ENCODE assay signal across 22 cellular contexts in genomic region chr9:101093620-101094019, GRCh38.
DNase-seq lines count a peak whose midpoint lies in the region; ATAC-seq, FAIRE-seq and TF ChIP-seq lines count a peak whose summit lies in the region.
"Had no signal": no experiment of that assay in that cellular context is flagged by ENCODE, and none has a peak within 500 bp of the region (broad histone marks: within the 10 kb centered on the region; RNA-seq: fewer than 3 reads in every experiment).

No MANE protein-coding gene starts in this region.

- TF ChIP-seq RAD21 in HepG2 (CRISPR knock-in tag; IDR thresholded peaks at IDR 0.05), result no peak

- no peak overlapping the region for H3K27ac Mint-ChIP-seq in osteocyte (ENCODE audit: unreplicated experiment)
- H3K27ac Mint-ChIP-seq: effector memory CD8-positive, alpha-beta T cell; nephron progenitor cell; T-cell had no signal

- TF ChIP-seq EP300 in HepG2 (IDR thresholded peaks at IDR 0.05; ENCODE audit: low read depth in 2 of 2, low read length in 2 of 2) (no peak), HepG2 (CRISPR knock-in tag; IDR thresholded peaks at IDR 0.05; ENCODE audit: borderline replicate concordance) (no peak)

- no peaks in the 10 kb centered on the region for H3K9me3 ChIP-seq in HepG2 (ENCODE audit: low read length)
- H3K9me3 ChIP-seq: prostate gland had no signal

- no peak for TF ChIP-seq POLR2A in HepG2 (IDR thresholded peaks at IDR 0.05; ENCODE audit: insufficient read depth in 1 of 2, low read depth in 2 of 2, low read length in 2 of 2)

- no peaks in the 10 kb centered on the region for H3K27me3 ChIP-seq in HepG2 (ENCODE audit: control insufficient read depth in 1 of 2, insufficient read depth in 2 of 2, low read length in 2 of 2)

- ATAC-seq in HepG2, result no peak
- ATAC-seq in GM21381 (IDR thresholded peaks at IDR 0.05; ENCODE audit: unreplicated experiment), result no peak
- ATAC-seq in HG03442 (IDR thresholded peaks at IDR 0.05; ENCODE audit: unreplicated experiment), result no peak
- ATAC-seq: effector memory CD8-positive, alpha-beta T cell; Right ventricle myocardium inferior; T-cell had no signal

- H3K9me3 Mint-ChIP-seq in osteocyte (ENCODE audit: unreplicated experiment), result no peaks in the 10 kb centered on the region
- H3K9me3 Mint-ChIP-seq: nephron progenitor cell had no signal

- DNase-seq in AG10803 (ENCODE audit: low read depth), result peak; percentile 14
- DNase-seq in RCC 7860 (ENCODE audit: low spot score), result peak; percentile 38
- DNase-seq in epithelial cell of proximal tubule (ENCODE audit: low read depth), result peak; percentile 69
- peak; percentile 16 for DNase-seq in HepG2 (ENCODE audit: low spot score)
- DNase-seq in osteocyte (ENCODE audit: extremely low spot score, unreplicated experiment), result no peak
- no peak for DNase-seq in ureter (ENCODE audit: low spot score)
- DNase-seq: activated naive CD4-positive, alpha-beta T cell; DMS153; effector memory CD8-positive, alpha-beta T cell; hippocampal formation; midbrain; MV-4-11; NCI-H187 treated with DMSO at 0.1 percent for 48 hours; nephron progenitor cell; stimulated activated CD8-positive, alpha-beta memory T cell treated with anti-CD3 and anti-CD28 coated beads, Interleukin-4, amount 100 ng/mL, for 48 hours; T-cell had no signal

- no peak overlapping the region for H3K4me3 Mint-ChIP-seq in osteocyte (ENCODE audit: unreplicated experiment)
- H3K4me3 Mint-ChIP-seq: effector memory CD8-positive, alpha-beta T cell; nephron progenitor cell; T-cell had no signal

- FAIRE-seq in RCC 7860 (lab: Jason Lieb, UNC) (peak; percentile 52), HepG2 (lab: Jason Lieb, UNC) (no peak)

- H3K36me3 Mint-ChIP-seq in osteocyte (ENCODE audit: unreplicated experiment), result no peaks in the 10 kb centered on the region
- H3K36me3 Mint-ChIP-seq: T-cell had no signal

- H2AFZ ChIP-seq in HepG2 (ENCODE audit: low read length), result no peak overlapping the region

- H3K4me1 Mint-ChIP-seq in osteocyte (ENCODE audit: unreplicated experiment), result no peaks in the 10 kb centered on the region
- H3K4me1 Mint-ChIP-seq: nephron progenitor cell, T-cell had no signal

- no peak overlapping the region for H3K9ac ChIP-seq in HepG2 (ENCODE audit: insufficient read depth, low read depth, low read length)

- no peaks in the 10 kb centered on the region for H3K79me2 ChIP-seq in HepG2 (ENCODE audit: insufficient read depth, low read length)

- in situ Hi-C loops in HepG2 (cut with HindIII; ENCODE audit: extremely low pct_ligation_motif_present, low pct_unique_long_range_greater_than_20kb), result no loop called here

- no peaks in the 10 kb centered on the region for H3K4me1 ChIP-seq in HepG2 (ENCODE audit: insufficient read depth, low read length)
- H3K4me1 ChIP-seq: prostate gland had no signal

- H3K27ac ChIP-seq in HepG2 (ENCODE audit: extremely low read length, insufficient read depth, low read length), result no peak overlapping the region
- H3K27ac ChIP-seq: C4-2B, HL-60, prostate gland had no signal

- no peaks in the 10 kb centered on the region for H4K20me1 ChIP-seq in HepG2 (ENCODE audit: insufficient read depth, low read length)

- POLR2A ChIA-PET in HepG2 (lab: Yijun Ruan, JAX), result no interaction called here

- no TSS peak for BruUV-seq in HepG2 (replicated peaks; lab: Mats Ljungman, UMichigan)

- no peak overlapping the region for H3K4me2 ChIP-seq in HepG2 (ENCODE audit: low read depth, low read length)

- intact Hi-C loops in HepG2 (cut with micrococcal nuclease; ENCODE audit: unreplicated experiment), result no loop called here

- CTCF ChIA-PET in HepG2 (lab: Yijun Ruan, JAX; ENCODE audit: low intra/inter-chr PET ratio, low total read pairs), result no interaction called here

- H3K27me3 Mint-ChIP-seq in osteocyte (ENCODE audit: unreplicated experiment), result no peaks in the 10 kb centered on the region
- H3K27me3 Mint-ChIP-seq: effector memory CD8-positive, alpha-beta T cell; T-cell had no signal

- TF ChIP-seq CTCF in AG10803 (conservative IDR thresholded peaks at IDR 0.05; ENCODE audit: low read length), result no peak
- TF ChIP-seq CTCF in epithelial cell of proximal tubule (conservative IDR thresholded peaks at IDR 0.05; ENCODE audit: low read depth, low read length), result no peak
- TF ChIP-seq CTCF in HepG2 (CRISPR knock-in tag; IDR thresholded peaks at IDR 0.05), result no peak
- TF ChIP-seq CTCF in osteocyte (IDR thresholded peaks at IDR 0.05), result no peak

- H3K36me3 ChIP-seq in HepG2 (replicated peaks in 1 of 2; ENCODE audit: control insufficient read depth in 1 of 2, insufficient read depth in 2 of 2, low read length in 2 of 2), result no peaks in the 10 kb centered on the region
- H3K36me3 ChIP-seq: prostate gland had no signal

- H3K4me3 ChIP-seq in AG10803 (ENCODE audit: low read length) (no peak overlapping the region), epithelial cell of proximal tubule (ENCODE audit: low read depth, low read length) (no peak overlapping the region), HepG2 (replicated peaks in 1 of 3; ENCODE audit: insufficient read depth in 1 of 3, low read depth in 2 of 3, low read length in 3 of 3) (no peak overlapping the region)
- H3K4me3 ChIP-seq: prostate gland had no signal

TF ChIP-seq in HepG2, 621 proteins besides CTCF, POLR2A, EP300 and RAD21:
- TF ChIP-seq NFE2L1 (CRISPR knock-in tag; IDR thresholded peaks at IDR 0.05; ENCODE audit: borderline replicate concordance), result no peak
- TF ChIP-seq ZFP36L1 (CRISPR knock-in tag; IDR thresholded peaks at IDR 0.05), result no peak
- TF ChIP-seq HNF4A (CRISPR knock-in tag; IDR thresholded peaks at IDR 0.05), result no peak
- TF ChIP-seq NR2C2 (CRISPR knock-in tag; IDR thresholded peaks at IDR 0.05; ENCODE audit: borderline replicate concordance), result no peak
- TF ChIP-seq KDM6A (CRISPR knock-in tag; IDR thresholded peaks at IDR 0.05; ENCODE audit: low read depth), result no peak
- TF ChIP-seq ZNF296 (CRISPR knock-in tag; conservative IDR thresholded peaks at IDR 0.05), result no peak
- TF ChIP-seq SRF (IDR thresholded peaks at IDR 0.05; ENCODE audit: low read depth, low read length), result no peak
- TF ChIP-seq, protein P1, sequence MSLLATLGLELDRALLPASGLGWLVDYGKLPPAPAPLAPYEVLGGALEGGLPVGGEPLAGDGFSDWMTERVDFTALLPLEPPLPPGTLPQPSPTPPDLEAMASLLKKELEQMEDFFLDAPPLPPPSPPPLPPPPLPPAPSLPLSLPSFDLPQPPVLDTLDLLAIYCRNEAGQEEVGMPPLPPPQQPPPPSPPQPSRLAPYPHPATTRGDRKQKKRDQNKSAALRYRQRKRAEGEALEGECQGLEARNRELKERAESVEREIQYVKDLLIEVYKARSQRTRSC (CRISPR knock-in tag; IDR thresholded peaks at IDR 0.05; ENCODE audit: low read depth), result no peak
- no peak for TF ChIP-seq NCOA2 (CRISPR knock-in tag; IDR thresholded peaks at IDR 0.05)
- no peak for TF ChIP-seq KLF6 (CRISPR knock-in tag; IDR thresholded peaks at IDR 0.05)
- no peak for TF ChIP-seq MZF1 (CRISPR knock-in tag; IDR thresholded peaks at IDR 0.05; ENCODE audit: borderline replicate concordance)
- no peak for TF ChIP-seq CREB1 (IDR thresholded peaks at IDR 0.05)
- TF ChIP-seq CREB1 (CRISPR knock-in tag; IDR thresholded peaks at IDR 0.05), result no peak
- no peak for TF ChIP-seq ZNF644 (CRISPR knock-in tag; IDR thresholded peaks at IDR 0.05; ENCODE audit: low read depth)
- no peak for TF ChIP-seq ZNF543 (CRISPR knock-in tag; IDR thresholded peaks at IDR 0.05)
- TF ChIP-seq ZNF383 (CRISPR knock-in tag; IDR thresholded peaks at IDR 0.05; ENCODE audit: borderline replicate concordance), result no peak
- no peak for TF ChIP-seq ZXDC (CRISPR knock-in tag; IDR thresholded peaks at IDR 0.05)
- TF ChIP-seq REXO4 (CRISPR knock-in tag; IDR thresholded peaks at IDR 0.05; ENCODE audit: borderline replicate concordance), result no peak
- no peak for TF ChIP-seq HCFC1 (IDR thresholded peaks at IDR 0.05; ENCODE audit: low read depth, low read length)
- TF ChIP-seq HIC2 (CRISPR knock-in tag; IDR thresholded peaks at IDR 0.05; ENCODE audit: low read depth), result no peak
- TF ChIP-seq ZNF839 (CRISPR knock-in tag; IDR thresholded peaks at IDR 0.05; ENCODE audit: borderline replicate concordance), result no peak
TF ChIP-seq in HepG2: peak in this region for 0.

Comparison
In these comparisons a context has a peak if more than half of its experiments do, and no peak if none do; other contexts are left out.
1. DNase-seq: peak in AG10803 (single experiment), RCC 7860 (single experiment), epithelial cell of proximal tubule (single experiment) and HepG2 (single experiment); none in osteocyte (single experiment) and ureter (single experiment).